In genomic region chr19:13260883-13261653, GRCh38 we compare ENCODE assay signal across 1 cellular context.
TF ChIP-seq lines count a peak whose summit lies in the region.

No MANE protein-coding gene starts in this region.

TF ChIP-seq in GM12878, 131 proteins besides CTCF, POLR2A, EP300 and RAD21 (continued from another document):
- peak; percentile 56; the same call in 1 of the 2 replicates for TF ChIP-seq ATF3 (IDR thresholded peaks at IDR 0.05; ENCODE audit: borderline replicate concordance, extremely low read depth, low read depth, low read length)
- no peak for TF ChIP-seq CEBPZ (IDR thresholded peaks at IDR 0.05; ENCODE audit: low read depth, low read length)
- no peak for TF ChIP-seq KDM1A (IDR thresholded peaks at IDR 0.05; ENCODE audit: borderline replicate concordance)
- TF ChIP-seq SMAD1 (IDR thresholded peaks at IDR 0.05; ENCODE audit: low read depth, partially characterized antibody) = no peak
- TF ChIP-seq JUNB (IDR thresholded peaks at IDR 0.05) = peak; percentile 94
- TF ChIP-seq NR2C1 (IDR thresholded peaks at IDR 0.05) = peak; percentile 48; the same call in 1 of the 2 replicates
- peak; percentile 76 for TF ChIP-seq ZNF217 (IDR thresholded peaks at IDR 0.05)
- TF ChIP-seq SKIL (IDR thresholded peaks at IDR 0.05; ENCODE audit: low read depth, poor library complexity, severe bottlenecking) = peak; percentile 74
- TF ChIP-seq SP1 (IDR thresholded peaks at IDR 0.05; ENCODE audit: low read depth, low read length) = peak; percentile 30
